18 cellular contexts compared by ENCODE assay signal in the genomic region with DNA sequence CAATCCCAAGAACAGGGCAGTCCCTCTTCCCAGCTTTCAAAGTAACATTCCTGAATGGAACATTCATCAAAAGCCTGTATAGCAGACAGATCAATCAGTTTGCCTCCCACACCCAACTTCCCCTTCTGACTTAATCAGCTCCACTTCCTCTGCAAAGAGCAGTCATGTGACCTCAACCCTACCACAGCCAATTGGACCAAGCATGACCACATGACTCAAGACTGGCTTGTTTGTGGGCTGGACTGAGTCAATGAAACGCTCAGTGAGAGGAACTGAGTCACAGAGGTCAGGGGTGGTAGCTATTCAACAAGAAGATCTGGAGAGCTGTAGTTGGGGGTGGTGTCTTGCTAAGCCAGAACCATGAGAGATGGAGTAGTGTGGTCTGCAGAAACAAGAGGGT. TPM values are rescaled to one million over a fixed set of nuclear protein-coding genes. Genes with fewer than 3 reads are reported as not detected.
DNase-seq lines count a peak whose midpoint lies in the region; ATAC-seq, FAIRE-seq and TF ChIP-seq lines count a peak whose summit lies in the region.
"Had no signal": no experiment of that assay in that cellular context is flagged by ENCODE, and none has a peak within 500 bp of the region (broad histone marks: within the 10 kb centered on the region; RNA-seq: fewer than 3 reads in every experiment).

No MANE protein-coding gene starts in this region.

- FAIRE-seq in GM12891 (lab: Jason Lieb, UNC), result peak; percentile 26
- FAIRE-seq: colon had no signal

- TF ChIP-seq POLR2A in GM12891 (IDR thresholded peaks at IDR 0.05; ENCODE audit: low read depth, low read length), result no peak

- no peak overlapping the region for H3K4me3 ChIP-seq in fibroblast of mammary gland (ENCODE audit: control insufficient read depth, low read depth, low read length)
- H3K4me3 ChIP-seq: adrenal gland, left ventricle myocardium inferior had no signal

- no peak for TF ChIP-seq CTCF in fibroblast of mammary gland (conservative IDR thresholded peaks at IDR 0.05; ENCODE audit: control insufficient read depth, insufficient read depth, low read depth, low read length)

- no peak for ATAC-seq in HG02885 (IDR thresholded peaks at IDR 0.05; ENCODE audit: poor library complexity, unreplicated experiment)
- ATAC-seq: naive thymus-derived CD8-positive, alpha-beta T cell; sciatic nerve; T-helper 17 cell had no signal

- peak; percentile 3 for DNase-seq in CD1c-positive myeloid dendritic cell (ENCODE audit: extremely low spot score)
- DNase-seq in GM12891 (ENCODE audit: insufficient read length, low spot score), result no peak
- peak; percentile 71 for DNase-seq in RKO (ENCODE audit: low spot score)
- peak; percentile 4 for DNase-seq in fibroblast of mammary gland (ENCODE audit: low read depth)
- DNase-seq in NCI-H1930 (lab: John Stamatoyannopoulos, UW), result no peak
- no peak for DNase-seq in superior temporal gyrus (ENCODE audit: extremely low spot score)
- DNase-seq in NCI-H345 (lab: John Stamatoyannopoulos, UW), result no peak
- DNase-seq: activated CD4-positive, alpha-beta T cell treated with anti-CD3 and anti-CD28 coated beads, Interleukin-2, amount 50 U/mL, for 4 hours; adrenal gland; hypothalamus; left ventricle myocardium inferior; naive thymus-derived CD8-positive, alpha-beta T cell; substantia nigra; T-helper 17 cell had no signal

TF ChIP-seq in GM12891, 5 proteins besides CTCF, POLR2A, EP300 and RAD21:
- TF ChIP-seq POLR2AphosphoS5 (IDR thresholded peaks at IDR 0.05; ENCODE audit: low read depth, low read length) (no peak), SPI1 (IDR thresholded peaks at IDR 0.05; ENCODE audit: low read depth, low read length) (peak; percentile 60)

RNA-seq across cellular contexts. Expression of a gene that starts 41.3 kb away (rescaled TPM):
- not detected for polyA plus RNA-seq in GM12891 (2012; ENCODE audit: low read depth, missing spikeins)
- polyA plus RNA-seq: adrenal gland; CD4-positive, CD25-positive, alpha-beta regulatory T cell; naive thymus-derived CD8-positive, alpha-beta T cell had no signal

Comparison
In these comparisons a context has a peak if more than half of its experiments do, and no peak if none do; other contexts are left out.
1. DNase-seq: peak in CD1c-positive myeloid dendritic cell (single experiment), RKO (single experiment) and fibroblast of mammary gland (single experiment); none in GM12891 (single experiment), NCI-H1930 (0 of 2), superior temporal gyrus (single experiment) and NCI-H345 (single experiment).